Comparison of ENCODE assay signal across 31 cellular contexts in genomic region chr22:30697975-30698374, GRCh38.
"Had no signal": no experiment of that assay in that cellular context is flagged by ENCODE, and none has a peak within 500 bp of the region (broad histone marks: within the 10 kb centered on the region; RNA-seq: fewer than 3 reads in every experiment).

No MANE protein-coding gene starts in this region.

- H3K4me1 Mint-ChIP-seq: activated T-helper 17 cell treated with anti-CD3 and anti-CD28 coated beads, Interleukin-2, amount 50 U/mL, for 72 hours had no signal

- H3K27me3 Mint-ChIP-seq: activated CD4-positive, alpha-beta memory T cell treated with anti-CD3 and anti-CD28 coated beads, Interleukin-2, amount 10 ng/mL, durations not matched to agents 7 days and 5 days had no signal

- H3K27ac ChIP-seq: brain microvascular endothelial cell, cardiac muscle cell, KMS-11, SK-N-MC, VCaP had no signal

- ATAC-seq: activated T-helper 17 cell treated with anti-CD3 and anti-CD28 coated beads, Interleukin-2, amount 50 U/mL, for 72 hours; Right ventricle myocardium inferior; T-cell had no signal

- H3K36me3 Mint-ChIP-seq: activated naive CD8-positive, alpha-beta T cell; IgD-negative memory B cell; T-cell had no signal

- H3K36me3 ChIP-seq: brain microvascular endothelial cell, cardiac muscle cell had no signal

- H3K27me3 ChIP-seq: brain microvascular endothelial cell, MG63 had no signal

- H3K4me3 Mint-ChIP-seq: activated CD4-positive, alpha-beta memory T cell treated with anti-CD3 and anti-CD28 coated beads, Interleukin-2, amount 10 ng/mL, durations not matched to agents 7 days and 5 days; activated naive CD4-positive, alpha-beta T cell treated with anti-CD3 and anti-CD28 coated beads for 36 hours; activated naive CD8-positive, alpha-beta T cell; activated T-helper 17 cell treated with anti-CD3 and anti-CD28 coated beads, Interleukin-2, amount 50 U/mL, for 72 hours; T-cell had no signal

- H3K9me3 ChIP-seq: MG63 had no signal

- H3K4me3 ChIP-seq: cardiac muscle cell, MG63, SK-N-MC had no signal

- H3K9me3 Mint-ChIP-seq: activated CD4-positive, alpha-beta memory T cell treated with anti-CD3 and anti-CD28 coated beads, Interleukin-2, amount 10 ng/mL, durations not matched to agents 7 days and 5 days; activated naive CD4-positive, alpha-beta T cell treated with anti-CD3 and anti-CD28 coated beads for 36 hours; activated T-helper 17 cell treated with anti-CD3 and anti-CD28 coated beads, Interleukin-2, amount 50 U/mL, for 72 hours; IgD-negative memory B cell; T-cell had no signal

- DNase-seq: activated CD4-positive, alpha-beta memory T cell treated with anti-CD3 and anti-CD28 coated beads, Interleukin-2, amount 10 ng/mL, durations not matched to agents 7 days and 5 days; activated CD4-positive, alpha-beta T cell treated with anti-CD3 and anti-CD28 coated beads, Interleukin-2, amount 50 U/mL, for 1 hour; activated CD4-positive, CD25-positive, alpha-beta regulatory T cell; activated gamma-delta T cell; activated naive CD4-positive, alpha-beta T cell treated with anti-CD3 and anti-CD28 coated beads for 36 hours; activated T-cell treated with anti-CD3 and anti-CD28 coated beads for 4 hours; activated T-cell treated with anti-CD3 and anti-CD28 coated beads, Interleukin-2, amount 50 U/mL, for 48 hours; amygdala; brain microvascular endothelial cell; MG63; MV-4-11; NCI-H1092 treated with DMSO at 0.1 percent for 48 hours; NCI-H1417 treated with DMSO at 0.1 percent for 48 hours; NCI-H1694; NCI-H2029; NCI-H2107; NCI-H446; NCI-H526 treated with DMSO at 0.1 percent for 48 hours; NCI-H82; RPMI8226; T-cell; T-helper 2 cell; T1000 had no signal

- H3K27ac Mint-ChIP-seq: activated CD4-positive, alpha-beta memory T cell treated with anti-CD3 and anti-CD28 coated beads, Interleukin-2, amount 10 ng/mL, durations not matched to agents 7 days and 5 days; activated naive CD4-positive, alpha-beta T cell treated with anti-CD3 and anti-CD28 coated beads for 36 hours; activated naive CD8-positive, alpha-beta T cell; activated T-helper 17 cell treated with anti-CD3 and anti-CD28 coated beads, Interleukin-2, amount 50 U/mL, for 72 hours; IgD-negative memory B cell; T-cell had no signal
